8 cellular contexts compared by ENCODE assay signal in genomic region chr16:29820271-29820701, GRCh38. TPM values are rescaled to one million over a fixed set of nuclear protein-coding genes. Genes with fewer than 3 reads are reported as not detected.
DNase-seq lines count a peak whose midpoint lies in the region; ATAC-seq and TF ChIP-seq lines count a peak whose summit lies in the region.

TSS of gene MVP (plus strand) at chr16:29820462. CDS start at chr16:29830550, 10,088 bp downstream.

- peak within 1 kb of the TSS; percentile 58 for H2AFZ ChIP-seq in GM23248

- intact Hi-C loops in psoas muscle (cut with DNase I): no loop called here

- no peaks in the 10 kb centered on the region for H3K9me3 ChIP-seq in GM23248 (ENCODE audit: low read depth)
- no peaks in the 10 kb centered on the region for H3K9me3 ChIP-seq in Peyer's patch
- no peaks in the 10 kb centered on the region for H3K9me3 ChIP-seq in cardiac muscle cell (ENCODE audit: low read depth)
- no peaks in the 10 kb centered on the region for H3K9me3 ChIP-seq in psoas muscle

- H3K4me1 ChIP-seq in GM23248 (ENCODE audit: insufficient read depth): peaks cover 46% of the 10 kb centered on the region
- peaks cover 0 to 76% (median 35%) of the 10 kb centered on the region in 4 donors for H3K4me1 ChIP-seq in Peyer's patch
- peaks cover 7% of the 10 kb centered on the region for H3K4me1 ChIP-seq in cardiac muscle cell (ENCODE audit: low read depth)
- H3K4me1 ChIP-seq in psoas muscle: peaks cover 48% of the 10 kb centered on the region

- no peaks in the 10 kb centered on the region for H3K36me3 ChIP-seq in GM23248 (ENCODE audit: low read depth)
- H3K36me3 ChIP-seq in Peyer's patch: peaks cover 0 to 5% (median 0%) of the 10 kb centered on the region in 3 donors
- peaks cover 12% of the 10 kb centered on the region for H3K36me3 ChIP-seq in cardiac muscle cell
- peaks cover 0 to 26% of the 10 kb centered on the region in 2 donors for H3K36me3 ChIP-seq in psoas muscle (ENCODE audit: insufficient read depth in 1 of 2, low read depth in 1 of 2)

- peak within 1 kb of the TSS; percentile 100 for H3K4me3 ChIP-seq in GM23248
- peak within 1 kb of the TSS; percentile 51 to 80 (median 72) for H3K4me3 ChIP-seq in Peyer's patch
- peak within 1 kb of the TSS; percentile 1 for H3K4me3 ChIP-seq in cardiac muscle cell
- H3K4me3 ChIP-seq in psoas muscle: peak within 1 kb of the TSS; percentile 69

- TF ChIP-seq POLR2A in Peyer's patch (IDR thresholded peaks at IDR 0.05): peak; percentile 88 to 93

- in situ Hi-C loops in GM23248 (cut with MboI): no loop called here

- no peaks in the 10 kb centered on the region for H3K27me3 ChIP-seq in GM23248 (replicated peaks; ENCODE audit: insufficient read depth)
- no peaks in the 10 kb centered on the region for H3K27me3 ChIP-seq in Peyer's patch
- H3K27me3 ChIP-seq in cardiac muscle cell: no peaks in the 10 kb centered on the region
- no peaks in the 10 kb centered on the region for H3K27me3 ChIP-seq in psoas muscle (ENCODE audit: insufficient read depth in 3 of 3, low read length in 2 of 3)

- H3K79me2 ChIP-seq in GM23248 (ENCODE audit: insufficient read depth): peaks cover 85% of the 10 kb centered on the region

- no peaks in the 10 kb centered on the region for H3K9me2 ChIP-seq in GM23248 (ENCODE audit: insufficient read depth)

- peak; percentile 61 for DNase-seq in Ammon's horn (ENCODE audit: low spot score)
- DNase-seq in GM23248: peak; percentile 87
- DNase-seq in Peyer's patch: peak; percentile 75 to 91 (median 85)
- DNase-seq in cardiac muscle cell (ENCODE audit: low read depth in 1 of 2, low spot score in 1 of 2): peak in 1 of 2 donors; percentile 74
- peak; percentile 68 to 73 for DNase-seq in psoas muscle

- 2 to 4% methylated on average over 4 of the region's 4 CpGs for WGBS in GM23248 (ENCODE audit: low coverage in 1 of 2, low lambda C conversion rate in 2 of 2, missing lambda C conversion rate in 2 of 2), 2 experiments
- WGBS in adipose tissue, 3 donors: 0% methylated on average over 4 of the region's 4 CpGs
- WGBS in psoas muscle, 3 donors: 0 to 1% (median 0%) methylated on average over 4 of the region's 4 CpGs

- H3K9ac ChIP-seq in GM23248: peak within 1 kb of the TSS; percentile 88

- ATAC-seq in psoas muscle (peak; percentile 29 to 45 (median 34)), HG03460 (IDR thresholded peaks at IDR 0.05; ENCODE audit: unreplicated experiment) (no peak), GM19463 (IDR thresholded peaks at IDR 0.05; ENCODE audit: unreplicated experiment) (no peak)

- H3F3A ChIP-seq in GM23248 (ENCODE audit: insufficient read depth): peaks cover 53% of the 10 kb centered on the region

- peak within 1 kb of the TSS; percentile 93 for H3K27ac ChIP-seq in GM23248
- H3K27ac ChIP-seq in Peyer's patch: peak within 1 kb of the TSS; percentile 89 to 95 (median 91)
- H3K27ac ChIP-seq in adipose tissue (ENCODE audit: low read depth, low read length): peak within 1 kb of the TSS; percentile 68
- H3K27ac ChIP-seq in cardiac muscle cell: no peak within 1 kb of the TSS
- peak within 1 kb of the TSS; percentile 80 for H3K27ac ChIP-seq in psoas muscle

- H4K20me1 ChIP-seq in GM23248 (ENCODE audit: insufficient read depth): no peaks in the 10 kb centered on the region

- peak within 1 kb of the TSS; percentile 99 for H3K4me2 ChIP-seq in GM23248 (ENCODE audit: unreplicated experiment)

- no peak for TF ChIP-seq CTCF in Peyer's patch (IDR thresholded peaks at IDR 0.05)
- no peak for TF ChIP-seq CTCF in cardiac muscle cell (IDR thresholded peaks at IDR 0.05; ENCODE audit: low read depth, low read length)
- TF ChIP-seq CTCF in psoas muscle (IDR thresholded peaks at IDR 0.05): no peak

RNA-seq across cellular contexts. Expression of gene MVP, which starts in this region (rescaled TPM):
- 272 and 296 TPM in 2 replicates for total RNA-seq in GM23248 (2014; rRNA removed; shearing (Covaris generic))
- polyA plus RNA-seq in GM23248 (2016; fragmentation: Nextera tagmentation; extraction: Ambion mirVana) (230 and 235 TPM in 2 replicates), adipose tissue (100 to 1,000 TPM in 2 of 3 donors, 10 to 100 TPM in 1; 90.1 to 104 (median 103) TPM), cardiac muscle cell (9.3 and 21.2 TPM in 2 replicates), psoas muscle (10 to 100 TPM; 17.6 to 34.3 (median 34.1) TPM)
- total RNA-seq in Peyer's patch (100 to 1,000 TPM; 222 to 709 (median 645) TPM), cardiac muscle cell (8.9 and 25.0 TPM in 2 replicates), psoas muscle (10 to 100 TPM; 27.9 to 75.9 (median 51.6) TPM)

Comparison
In these comparisons a context has a peak if more than half of its experiments do, and no peak if none do; other contexts are left out.
1. H3K4me3 ChIP-seq: peak in every context shown above with its lines; median percentile 100 in GM23248; 72 in Peyer's patch; 69 in psoas muscle; 1 in cardiac muscle cell.
2. ATAC-seq: peak in psoas muscle (4 of 4); none in HG03460 (single experiment) and GM19463 (single experiment).